8 cellular contexts compared by ENCODE assay signal in genomic region chr14:87615822-87616679, GRCh38.
DNase-seq lines count a peak whose midpoint lies in the region; ATAC-seq and TF ChIP-seq lines count a peak whose summit lies in the region.

No MANE protein-coding gene starts in this region.

- H3K27me3 Mint-ChIP-seq in activated CD4-positive, alpha-beta T cell treated with anti-CD3 and anti-CD28 coated beads, Interleukin-2, amount 10 ng/mL, durations not matched to agents 7 days and 5 days: no peaks in the 10 kb centered on the region
- peaks cover 13% of the 10 kb centered on the region for H3K27me3 Mint-ChIP-seq in T-helper 17 cell

- ATAC-seq in HG02610 (IDR thresholded peaks at IDR 0.05; ENCODE audit: unreplicated experiment) (peak; percentile 88), T-helper 17 cell (no peak)

- H3K4me2 ChIP-seq in osteoblast (ENCODE audit: insufficient read depth, low read length): no peak overlapping the region

- H3K4me1 ChIP-seq in osteoblast (ENCODE audit: insufficient read depth, low read length): no peaks in the 10 kb centered on the region

- no peak overlapping the region for H3K27ac ChIP-seq in osteoblast (ENCODE audit: low read depth, low read length)

- H3K4me3 ChIP-seq in AG09309 (ENCODE audit: control insufficient read depth, low read depth, low read length): no peak overlapping the region
- no peak overlapping the region for H3K4me3 ChIP-seq in GM12875 (ENCODE audit: low read depth, low read length)
- H3K4me3 ChIP-seq in fibroblast of mammary gland (ENCODE audit: control insufficient read depth, low read depth, low read length): no peak overlapping the region
- H3K4me3 ChIP-seq in osteoblast (ENCODE audit: insufficient read depth, low read length): no peak overlapping the region

- CTCF ChIA-PET in activated CD4-positive, alpha-beta T cell treated with anti-CD3 and anti-CD28 coated beads, Interleukin-2, amount 10 ng/mL, durations not matched to agents 7 days and 5 days (lab: Charles Lee): interaction anchor here (0.7 kb wide), 1 partner anchor 15 kb away, joined by 3 read pairs; no protein-coding TSS in a partner anchor

- no peaks in the 10 kb centered on the region for H3K36me3 ChIP-seq in osteoblast (ENCODE audit: insufficient read depth, low read length)

- peaks cover 7% of the 10 kb centered on the region for H3K9me3 Mint-ChIP-seq in activated CD4-positive, alpha-beta T cell treated with anti-CD3 and anti-CD28 coated beads, Interleukin-2, amount 10 ng/mL, durations not matched to agents 7 days and 5 days

- POLR2A ChIA-PET in activated CD4-positive, alpha-beta T cell treated with anti-CD3 and anti-CD28 coated beads, Interleukin-2, amount 10 ng/mL, durations not matched to agents 7 days and 5 days (lab: Charles Lee): no interaction called here

- H3K27ac Mint-ChIP-seq in activated CD4-positive, alpha-beta T cell treated with anti-CD3 and anti-CD28 coated beads, Interleukin-2, amount 10 ng/mL, durations not matched to agents 7 days and 5 days: no peak overlapping the region
- no peak overlapping the region for H3K27ac Mint-ChIP-seq in T-helper 17 cell

- H3K9me3 ChIP-seq in osteoblast (ENCODE audit: low read depth, low read length): peaks cover 4% of the 10 kb centered on the region
- no peaks in the 10 kb centered on the region for H3K9me3 ChIP-seq in T-helper 17 cell (ENCODE audit: control insufficient read depth, low read length, poor library complexity, severe bottlenecking)

- H3K4me3 Mint-ChIP-seq in activated CD4-positive, alpha-beta T cell treated with anti-CD3 and anti-CD28 coated beads, Interleukin-2, amount 10 ng/mL, durations not matched to agents 7 days and 5 days: no peak overlapping the region
- no peak overlapping the region for H3K4me3 Mint-ChIP-seq in T-helper 17 cell

- TF ChIP-seq CTCF in AG09309 (IDR thresholded peaks at IDR 0.05; ENCODE audit: control insufficient read depth, insufficient read depth, low read depth, low read length, missing control alignments) (peak; percentile 56), GM12875 (IDR thresholded peaks at IDR 0.05; ENCODE audit: borderline replicate concordance, insufficient read depth, low read depth, low read length) (peak; percentile 71), fibroblast of mammary gland (conservative IDR thresholded peaks at IDR 0.05; ENCODE audit: control insufficient read depth, insufficient read depth, low read depth, low read length) (peak; percentile 81), osteoblast (IDR thresholded peaks at IDR 0.05; ENCODE audit: extremely low read depth, low read depth, low read length) (peak; percentile 47)

- no peaks in the 10 kb centered on the region for H3K36me3 Mint-ChIP-seq in activated CD4-positive, alpha-beta T cell treated with anti-CD3 and anti-CD28 coated beads, Interleukin-2, amount 10 ng/mL, durations not matched to agents 7 days and 5 days (ENCODE audit: low read depth)
- H3K36me3 Mint-ChIP-seq in T-helper 17 cell (ENCODE audit: low read depth): no peaks in the 10 kb centered on the region

- H3K27me3 ChIP-seq in osteoblast (ENCODE audit: insufficient read depth, low read length): no peaks in the 10 kb centered on the region

- H2AFZ ChIP-seq in osteoblast (ENCODE audit: low read length): no peak overlapping the region

- H3K79me2 ChIP-seq in osteoblast (ENCODE audit: insufficient read depth, low read length): no peaks in the 10 kb centered on the region

- no peaks in the 10 kb centered on the region for H3K4me1 Mint-ChIP-seq in activated CD4-positive, alpha-beta T cell treated with anti-CD3 and anti-CD28 coated beads, Interleukin-2, amount 10 ng/mL, durations not matched to agents 7 days and 5 days
- H3K4me1 Mint-ChIP-seq in T-helper 17 cell: no peaks in the 10 kb centered on the region

- H4K20me1 ChIP-seq in osteoblast (ENCODE audit: insufficient read depth, low read length): no peaks in the 10 kb centered on the region

- no peak for DNase-seq in AG09309 (ENCODE audit: low read depth)
- peak; percentile 22 for DNase-seq in NCI-H128 (lab: John Stamatoyannopoulos, UW; ENCODE audit: unreplicated experiment)
- peak; percentile 53 for DNase-seq in activated CD4-positive, alpha-beta T cell treated with anti-CD3 and anti-CD28 coated beads, Interleukin-2, amount 10 ng/mL, durations not matched to agents 7 days and 5 days
- peak; percentile 54 for DNase-seq in fibroblast of mammary gland (ENCODE audit: low read depth)
- no peak for DNase-seq in osteoblast (ENCODE audit: insufficient read length, low spot score, missing footprints)
- DNase-seq in T-helper 17 cell: no peak

Comparison
In these comparisons a context has a peak if more than half of its experiments do, and no peak if none do; other contexts are left out.
1. DNase-seq: peak in NCI-H128 (single experiment), activated CD4-positive, alpha-beta T cell treated with anti-CD3 and anti-CD28 coated beads, Interleukin-2, amount 10 ng/mL, durations not matched to agents 7 days and 5 days (single experiment) and fibroblast of mammary gland (single experiment); none in AG09309 (single experiment), osteoblast (single experiment) and T-helper 17 cell (0 of 3).
2. Peak in every context shown above with its lines, with median percentiles within 50 percentile points of each other: CTCF ChIP-seq.